In genomic region chr11:108713076-108713790, GRCh38 we compare ENCODE assay signal across 11 cellular contexts. TPM values are rescaled to one million over a fixed set of nuclear protein-coding genes. Genes with fewer than 3 reads are reported as not detected.
A peak's percentile ranks its signal among the peaks of the same experiment; 100 is the strongest.
DNase-seq lines count a peak whose midpoint lies in the region; ATAC-seq, FAIRE-seq and TF ChIP-seq lines count a peak whose summit lies in the region.
"Had no signal": no experiment of that assay in that cellular context is flagged by ENCODE, and none has a peak within 500 bp of the region (broad histone marks: within the 10 kb centered on the region; RNA-seq: fewer than 3 reads in every experiment).

No MANE protein-coding gene starts in this region.

- peak; percentile 58 for DNase-seq in RPMI7951 (ENCODE audit: low read depth)
- no peak for DNase-seq in keratinocyte (ENCODE audit: low read depth, low spot score)
- DNase-seq in heart right ventricle = no peak
- DNase-seq in frontal cortex (ENCODE audit: low spot score in 2 of 2) = no peak
- no peak for DNase-seq in activated T-cell treated with anti-CD3 and anti-CD28 coated beads for 4 hours
- no peak for DNase-seq in iPS-NIHi11 (ENCODE audit: low spot score)
- DNase-seq: NCI-H1417 had no signal

- H3K36me3 ChIP-seq in keratinocyte (ENCODE audit: control insufficient read depth in 2 of 2, extremely low read depth in 1 of 2, insufficient read depth in 2 of 2, low read length in 2 of 2) (peaks cover 0 to 10% of the 10 kb centered on the region in 2 experiments), heart right ventricle (peaks cover 0 to 80% (median 10%) of the 10 kb centered on the region in 9 donors)

- no peak overlapping the region for H3K4me2 ChIP-seq in keratinocyte (ENCODE audit: control insufficient read depth, extremely low read depth, insufficient read depth, low read depth, low read length)
- H3K4me2 ChIP-seq: neural progenitor cell had no signal

- H3K79me2 ChIP-seq in keratinocyte (ENCODE audit: control insufficient read depth, insufficient read depth, low read length) = peaks cover 14% of the 10 kb centered on the region

- no peaks in the 10 kb centered on the region for H3K9me1 ChIP-seq in keratinocyte (ENCODE audit: control insufficient read depth, extremely low read depth, insufficient read depth, low read length)

- H3K27me3 ChIP-seq in keratinocyte (ENCODE audit: control insufficient read depth, extremely low read depth, insufficient read depth, low read length) (no peaks in the 10 kb centered on the region), heart right ventricle (no peaks in the 10 kb centered on the region)
- H3K27me3 ChIP-seq: neural progenitor cell had no signal

- ATAC-seq in GM19328 (IDR thresholded peaks at IDR 0.05; ENCODE audit: unreplicated experiment) (peak; percentile 53), HG02623 (IDR thresholded peaks at IDR 0.05; ENCODE audit: unreplicated experiment) (peak; percentile 64), heart right ventricle (no peak)
- ATAC-seq: HCT116 had no signal

- peak; percentile 55 for FAIRE-seq in keratinocyte (lab: Jason Lieb, UNC)
- no peak for FAIRE-seq in frontal cortex (lab: Jason Lieb, UNC)

- no peak for TF ChIP-seq CTCF in keratinocyte (optimal IDR thresholded peaks at IDR 0.05 in 1 of 3, IDR thresholded peaks at IDR 0.05 in 1 of 3, conservative IDR thresholded peaks at IDR 0.05 in 1 of 3; ENCODE audit: extremely low read depth in 1 of 3, insufficient read depth in 2 of 3, low read length in 3 of 3)
- TF ChIP-seq CTCF in heart right ventricle (IDR thresholded peaks at IDR 0.05) = no peak

- intact Hi-C loops in heart right ventricle (cut with DNase I) = no loop called here

- H4K20me1 ChIP-seq in keratinocyte (ENCODE audit: control insufficient read depth, extremely low read depth, insufficient read depth, low read length) = no peaks in the 10 kb centered on the region

- no peak overlapping the region for H3K9ac ChIP-seq in keratinocyte (ENCODE audit: control insufficient read depth, extremely low read depth, insufficient read depth, low read length)
- H3K9ac ChIP-seq: neural progenitor cell had no signal

- H3K9me3 ChIP-seq in keratinocyte (ENCODE audit: control insufficient read depth, low read depth, low read length) = peaks cover 4% of the 10 kb centered on the region
- peaks cover 0 to 24% (median 10%) of the 10 kb centered on the region in 11 donors for H3K9me3 ChIP-seq in heart right ventricle

- dilution Hi-C loops in keratinocyte (cut with MboI; ENCODE audit: extremely low pct_ligation_motif_present, low sequenced_read_pairs) = no loop called here

- 96 to 97% methylated on average over 4 of the region's 4 CpGs for WGBS in heart right ventricle, 2 donors

- H3K4me1 ChIP-seq in keratinocyte (ENCODE audit: control insufficient read depth, extremely low read depth, insufficient read depth, low read length) (peaks cover 4% of the 10 kb centered on the region), heart right ventricle (peaks cover 0 to 10% (median 0%) of the 10 kb centered on the region in 9 donors)
- H3K4me1 ChIP-seq: neural progenitor cell had no signal

- H3K27ac ChIP-seq in keratinocyte (ENCODE audit: control insufficient read depth, insufficient read depth, low read length) (no peak overlapping the region), heart right ventricle (no peak overlapping the region)
- H3K27ac ChIP-seq: neural progenitor cell had no signal

- H3K4me3 ChIP-seq in keratinocyte (ENCODE audit: control insufficient read depth in 2 of 3, extremely low read depth in 1 of 3, insufficient read depth in 2 of 3, low read depth in 1 of 3, low read length in 3 of 3) (no peak overlapping the region), heart right ventricle (no peak overlapping the region)
- H3K4me3 ChIP-seq: neural progenitor cell had no signal

- no peak overlapping the region for H2AFZ ChIP-seq in keratinocyte (ENCODE audit: control insufficient read depth, low read length)
- H2AFZ ChIP-seq: neural progenitor cell had no signal

RNA-seq across cellular contexts. Expression of gene DDX10, which starts 48.4 kb away (rescaled TPM):
- total RNA-seq in RPMI7951 (2014; rRNA removed; shearing (Covaris generic)) = 25.1 and 26.8 TPM in 2 replicates
- 23.4 to 32.3 TPM (median 29.5 TPM) in 3 replicates for polyA plus RNA-seq in keratinocyte
- polyA plus RNA-seq in keratinocyte (2011; ENCODE audit: low read depth) = 30.9 TPM
- 21.1 and 35.6 TPM in 2 replicates for polyA plus RNA-seq in keratinocyte (2011; cell fraction: cytosol; rRNA removed)
- polyA plus RNA-seq in keratinocyte (2011; cell fraction: nucleus; rRNA removed) = 43.8 and 46.1 TPM in 2 replicates
- 21.1 and 21.4 TPM in 2 replicates for polyA plus RNA-seq in keratinocyte (2012; ENCODE audit: low replicate concordance)
- 15.6 to 47.1 TPM (median 37.6 TPM) in 3 replicates for polyA minus RNA-seq in keratinocyte
- 12.9 TPM for polyA minus RNA-seq in keratinocyte (2011; cell fraction: cytosol; rRNA and poly(A)+ RNA removed)
- 18.8 and 41.8 TPM in 2 replicates for polyA minus RNA-seq in keratinocyte (2011; cell fraction: nucleus; rRNA and poly(A)+ RNA removed)
- 10 to 100 TPM in 9 of 10 donors, 1 to 10 TPM in 1; 9.3 to 15.3 (median 11.5) TPM for total RNA-seq in heart right ventricle
- 10 to 100 TPM; 11.4 to 13.6 TPM for polyA plus RNA-seq in heart right ventricle
- 31.4 TPM for total RNA-seq in frontal cortex

Comparison
In these comparisons a context has a peak if more than half of its experiments do, and no peak if none do; other contexts are left out.
1. ATAC-seq: peak in GM19328 (single experiment) and HG02623 (single experiment); none in heart right ventricle (0 of 8).